In the genomic region with DNA sequence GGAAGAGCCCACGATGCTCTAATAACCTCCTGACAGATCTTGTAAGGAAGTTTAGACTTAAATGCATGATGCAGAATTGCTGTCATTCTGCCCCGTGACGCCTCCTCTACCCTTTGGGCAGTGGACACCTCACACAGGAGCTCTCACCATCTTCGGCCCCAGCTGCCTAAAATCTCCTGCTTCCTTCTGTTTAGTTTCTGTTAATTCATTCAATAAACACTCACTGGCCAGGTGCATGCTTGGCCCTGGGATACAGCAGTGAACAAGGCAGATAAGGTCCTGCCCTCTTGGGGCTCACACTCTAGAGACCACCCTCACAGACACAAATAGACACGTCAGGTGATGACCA, we compare ENCODE assay signal across 24 cellular contexts.
"Had no signal": no experiment of that assay in that cellular context is flagged by ENCODE, and none has a peak within 500 bp of the region (broad histone marks: within the 10 kb centered on the region; RNA-seq: fewer than 3 reads in every experiment).

No MANE protein-coding gene starts in this region.

- H3K9me3 Mint-ChIP-seq: memory B cell; stimulated activated naive CD8-positive, alpha-beta T cell treated with anti-CD3 and anti-CD28 coated beads, Interleukin-15, amount 100 ng/mL, for 72 hours had no signal

- H3K9me3 ChIP-seq: colonic mucosa, lower lobe of right lung, neutrophil, thoracic aorta, transverse colon had no signal

- H3K27me3 ChIP-seq: colonic mucosa, neutrophil, transverse colon had no signal

- H3K27ac Mint-ChIP-seq: endodermal cell; memory B cell; naive B cell; nephron; stimulated activated naive B cell treated with anti-CD40 and anti-IgM and Interleukin-4, amounts not matched to agents 10 μg/mL and 1 μg/mL and 100 μg/mL, for 72 hours; stimulated activated naive CD8-positive, alpha-beta T cell treated with anti-CD3 and anti-CD28 coated beads, Interleukin-15, amount 100 ng/mL, for 72 hours had no signal

- H3K4me3 Mint-ChIP-seq: endodermal cell; memory B cell; naive B cell; nephron; stimulated activated naive B cell treated with anti-CD40 and anti-IgM and Interleukin-4, amounts not matched to agents 10 μg/mL and 1 μg/mL and 100 μg/mL, for 72 hours; stimulated activated naive CD8-positive, alpha-beta T cell treated with anti-CD3 and anti-CD28 coated beads, Interleukin-15, amount 100 ng/mL, for 72 hours had no signal

- H3K4me1 ChIP-seq: colonic mucosa, foreskin keratinocyte had no signal

- H3K4me3 ChIP-seq: colonic mucosa, lower lobe of right lung, smooth muscle cell, thoracic aorta, transverse colon had no signal

- H3K36me3 Mint-ChIP-seq: memory B cell; naive B cell; stimulated activated naive B cell treated with anti-CD40 and anti-IgM and Interleukin-4, amounts not matched to agents 10 μg/mL and 1 μg/mL and 100 μg/mL, for 72 hours had no signal

- DNase-seq: caudate nucleus; colonic mucosa; effector CD4-positive, alpha-beta T cell; endodermal cell; erythroblast; foreskin keratinocyte; hippocampal formation; kidney glomerular epithelial cell; lower lobe of right lung; naive B cell; posterior cingulate gyrus; stimulated activated CD4-positive, alpha-beta T cell treated with anti-CD3 and anti-CD28 coated beads, Interleukin-15, amount 100 ng/mL, for 24 hours; stimulated activated CD4-positive, alpha-beta T cell treated with anti-CD3 and anti-CD28 coated beads, Interleukin-1b, Interleukin-23, amount 100 ng/mL, for 48 hours; stimulated activated CD4-positive, alpha-beta T cell treated with anti-CD3 and anti-CD28 coated beads, Interleukin-4, amount 100 ng/mL, for 24 hours; stimulated activated naive B cell treated with anti-CD40 and anti-IgM and Interleukin-4, amounts not matched to agents 10 μg/mL and 1 μg/mL and 100 μg/mL, for 72 hours; stimulated activated naive CD8-positive, alpha-beta T cell treated with anti-CD3 and anti-CD28 coated beads, Interleukin-15, amount 100 ng/mL, for 72 hours; substantia nigra; transverse colon had no signal

- ATAC-seq: foreskin keratinocyte; lower lobe of right lung; right cardiac atrium; stimulated activated naive B cell treated with anti-CD40 and anti-IgM and Interleukin-4, amounts not matched to agents 10 μg/mL and 1 μg/mL and 100 μg/mL, for 72 hours; stimulated activated naive CD8-positive, alpha-beta T cell treated with anti-CD3 and anti-CD28 coated beads, Interleukin-15, amount 100 ng/mL, for 72 hours had no signal

- H3K4me1 Mint-ChIP-seq: memory B cell; naive B cell; stimulated activated naive CD8-positive, alpha-beta T cell treated with anti-CD3 and anti-CD28 coated beads, Interleukin-15, amount 100 ng/mL, for 72 hours had no signal

- H3K36me3 ChIP-seq: colonic mucosa, lower lobe of right lung, neutrophil, thoracic aorta, transverse colon had no signal

- H3K27ac ChIP-seq: colonic mucosa, foreskin keratinocyte, lower lobe of right lung, neutrophil, thoracic aorta, transverse colon had no signal
